Comparison of ENCODE assay signal across 26 cellular contexts in genomic region chr7:157152391-157152937, GRCh38. TPM values are rescaled to one million over a fixed set of nuclear protein-coding genes. Genes with fewer than 3 reads are reported as not detected.
DNase-seq lines count a peak whose midpoint lies in the region; ATAC-seq and TF ChIP-seq lines count a peak whose summit lies in the region.
"Had no signal": no experiment of that assay in that cellular context is flagged by ENCODE, and none has a peak within 500 bp of the region (broad histone marks: within the 10 kb centered on the region; RNA-seq: fewer than 3 reads in every experiment).

No MANE protein-coding gene starts in this region.

- no peak overlapping the region for H2BK12ac ChIP-seq in mesenchymal stem cell (ENCODE audit: low read length in 2 of 2)

- no peaks in the 10 kb centered on the region for H3K79me1 ChIP-seq in mesenchymal stem cell (replicated peaks; ENCODE audit: low read length, poor library complexity, severe bottlenecking)

- H3K14ac ChIP-seq in mesenchymal stem cell (ENCODE audit: low read length in 2 of 2) = no peak overlapping the region

- no peak for ATAC-seq in activated naive CD8-positive, alpha-beta T cell treated with anti-CD3 and anti-CD28 coated beads, Interleukin-2, amount 50 U/mL, for 24 hours
- ATAC-seq in activated T-helper 17 cell treated with anti-CD3 and anti-CD28 coated beads, Interleukin-2, amount 50 U/mL, for 72 hours (replicated peaks) = no peak
- ATAC-seq in foreskin keratinocyte (peak; percentile 67), GM21367 (IDR thresholded peaks at IDR 0.05; ENCODE audit: unreplicated experiment) (no peak), GM21786 (IDR thresholded peaks at IDR 0.05; ENCODE audit: unreplicated experiment) (no peak)
- ATAC-seq: activated T-cell treated with anti-CD3 and anti-CD28 coated beads, Interleukin-2, amount 50 U/mL, for 4 hours; Panc1; upper lobe of right lung had no signal

- H3K4me1 ChIP-seq in foreskin keratinocyte (peaks cover 6% of the 10 kb centered on the region), mesenchymal stem cell (ENCODE audit: control insufficient read depth, insufficient read depth, low read depth, low read length) (peaks cover 17% of the 10 kb centered on the region)

- no peak for DNase-seq in activated naive CD8-positive, alpha-beta T cell treated with anti-CD3 and anti-CD28 coated beads, Interleukin-2, amount 50 U/mL, for 24 hours
- DNase-seq in foreskin keratinocyte (peak; percentile 42 to 56), type B pancreatic cell (ENCODE audit: extremely low spot score, unreplicated experiment) (no peak), mesenchymal stem cell (no peak)
- DNase-seq: activated CD4-positive, alpha-beta T cell treated with anti-CD3 and anti-CD28 coated beads, Interleukin-2, amount 10 ng/mL, durations not matched to agents 24 days and 14 days; activated naive CD4-positive, alpha-beta T cell treated with Interleukin-2 at 50 U/mL for 16 hours; activated T-cell treated with anti-CD3 and anti-CD28 coated beads, Interleukin-2, amount 50 U/mL, for 4 hours; CD8-positive, alpha-beta memory T cell; dorsolateral prefrontal cortex; H7; Karpas-422; NCI-H1436 treated with DMSO at 0.1 percent for 48 hours; NCI-H345; small intestine; stimulated activated naive CD4-positive, alpha-beta T cell; SW 1271; T-helper 9 cell; upper lobe of right lung had no signal

- H2AFZ ChIP-seq in mesenchymal stem cell (ENCODE audit: low read depth, low read length) = no peak overlapping the region

- H2BK120ac ChIP-seq in mesenchymal stem cell (ENCODE audit: low read depth, low read length) = no peak overlapping the region

- WGBS in mesenchymal stem cell = 93% methylated on average over 9 of the region's 9 CpGs

- peaks cover 5% of the 10 kb centered on the region for H3K36me3 Mint-ChIP-seq in activated naive CD8-positive, alpha-beta T cell
- peaks cover 14% of the 10 kb centered on the region for H3K36me3 Mint-ChIP-seq in activated naive CD8-positive, alpha-beta T cell treated with anti-CD3 and anti-CD28 coated beads, Interleukin-2, amount 50 U/mL, for 24 hours (ENCODE audit: low read depth)
- peaks cover 46% of the 10 kb centered on the region for H3K36me3 Mint-ChIP-seq in activated T-helper 17 cell treated with anti-CD3 and anti-CD28 coated beads, Interleukin-2, amount 50 U/mL, for 72 hours (ENCODE audit: low read depth)
- peaks cover 9% of the 10 kb centered on the region for H3K36me3 Mint-ChIP-seq in type B pancreatic cell

- H3K4me2 ChIP-seq in mesenchymal stem cell (ENCODE audit: low read length, poor library complexity, severe bottlenecking) = no peak overlapping the region

- peaks cover 74% of the 10 kb centered on the region for H3K4me1 Mint-ChIP-seq in activated naive CD8-positive, alpha-beta T cell (ENCODE audit: low read depth)
- H3K4me1 Mint-ChIP-seq in activated naive CD8-positive, alpha-beta T cell treated with anti-CD3 and anti-CD28 coated beads, Interleukin-2, amount 50 U/mL, for 24 hours = peaks cover 67% of the 10 kb centered on the region
- H3K4me1 Mint-ChIP-seq in activated T-helper 17 cell treated with anti-CD3 and anti-CD28 coated beads, Interleukin-2, amount 50 U/mL, for 72 hours = peaks cover 20% of the 10 kb centered on the region
- H3K4me1 Mint-ChIP-seq in type B pancreatic cell (ENCODE audit: unreplicated experiment) = peaks cover 49% of the 10 kb centered on the region

- peak overlapping the region; percentile 5 for H3K27ac Mint-ChIP-seq in activated naive CD8-positive, alpha-beta T cell
- H3K27ac Mint-ChIP-seq in activated naive CD8-positive, alpha-beta T cell treated with anti-CD3 and anti-CD28 coated beads, Interleukin-2, amount 50 U/mL, for 24 hours = no peak overlapping the region
- peak overlapping the region; percentile 4 for H3K27ac Mint-ChIP-seq in activated T-helper 17 cell treated with anti-CD3 and anti-CD28 coated beads, Interleukin-2, amount 50 U/mL, for 72 hours
- peak overlapping the region; percentile 78 for H3K27ac Mint-ChIP-seq in type B pancreatic cell
- H3K27ac Mint-ChIP-seq: activated CD4-positive, alpha-beta T cell treated with anti-CD3 and anti-CD28 coated beads, Interleukin-2, amount 10 ng/mL, durations not matched to agents 24 days and 14 days; memory B cell had no signal

- no peak overlapping the region for H2BK15ac ChIP-seq in mesenchymal stem cell (ENCODE audit: low read depth, poor library complexity, severe bottlenecking)

- H3K4me3 Mint-ChIP-seq in activated naive CD8-positive, alpha-beta T cell = no peak overlapping the region
- H3K4me3 Mint-ChIP-seq in activated naive CD8-positive, alpha-beta T cell treated with anti-CD3 and anti-CD28 coated beads, Interleukin-2, amount 50 U/mL, for 24 hours = no peak overlapping the region
- H3K4me3 Mint-ChIP-seq in activated T-helper 17 cell treated with anti-CD3 and anti-CD28 coated beads, Interleukin-2, amount 50 U/mL, for 72 hours = no peak overlapping the region
- H3K4me3 Mint-ChIP-seq in type B pancreatic cell = no peak overlapping the region
- H3K4me3 Mint-ChIP-seq: activated CD4-positive, alpha-beta T cell treated with anti-CD3 and anti-CD28 coated beads, Interleukin-2, amount 10 ng/mL, durations not matched to agents 24 days and 14 days; activated T-cell treated with anti-CD3 and anti-CD28 coated beads, Interleukin-2, amount 50 U/mL, for 4 hours; brain; memory B cell had no signal

- no peaks in the 10 kb centered on the region for H3K9me3 Mint-ChIP-seq in activated naive CD8-positive, alpha-beta T cell (ENCODE audit: low read depth)
- H3K9me3 Mint-ChIP-seq in activated naive CD8-positive, alpha-beta T cell treated with anti-CD3 and anti-CD28 coated beads, Interleukin-2, amount 50 U/mL, for 24 hours = no peaks in the 10 kb centered on the region
- no peaks in the 10 kb centered on the region for H3K9me3 Mint-ChIP-seq in activated T-helper 17 cell treated with anti-CD3 and anti-CD28 coated beads, Interleukin-2, amount 50 U/mL, for 72 hours
- no peaks in the 10 kb centered on the region for H3K9me3 Mint-ChIP-seq in type B pancreatic cell
- H3K9me3 Mint-ChIP-seq: activated CD4-positive, alpha-beta T cell treated with anti-CD3 and anti-CD28 coated beads, Interleukin-2, amount 10 ng/mL, durations not matched to agents 24 days and 14 days; activated T-cell treated with anti-CD3 and anti-CD28 coated beads, Interleukin-2, amount 50 U/mL, for 4 hours; CD8-positive, alpha-beta memory T cell; memory B cell had no signal

- no peak overlapping the region for H4K91ac ChIP-seq in mesenchymal stem cell (ENCODE audit: low read length)

- H3K27ac ChIP-seq in foreskin keratinocyte = no peak overlapping the region
- H3K27ac ChIP-seq in mesenchymal stem cell (ENCODE audit: low read length, poor library complexity, severe bottlenecking) = no peak overlapping the region
- H3K27ac ChIP-seq: dorsolateral prefrontal cortex, HL-60, upper lobe of right lung had no signal

- no peak overlapping the region for H2BK5ac ChIP-seq in mesenchymal stem cell (ENCODE audit: low read depth, low read length, poor library complexity, severe bottlenecking)

- H3K27me3 ChIP-seq in foreskin keratinocyte = no peaks in the 10 kb centered on the region
- H3K27me3 ChIP-seq in mesenchymal stem cell (ENCODE audit: control insufficient read depth in 1 of 2, insufficient read depth in 1 of 2, low read length in 2 of 2) = no peaks in the 10 kb centered on the region
- H3K27me3 ChIP-seq: dorsolateral prefrontal cortex, upper lobe of right lung had no signal

- no peak overlapping the region for H3K23ac ChIP-seq in mesenchymal stem cell (ENCODE audit: low read length in 2 of 2)

- H2AK5ac ChIP-seq in mesenchymal stem cell (ENCODE audit: low read length, severe bottlenecking) = no peak overlapping the region

- H3K27me3 Mint-ChIP-seq in activated naive CD8-positive, alpha-beta T cell = no peaks in the 10 kb centered on the region
- H3K27me3 Mint-ChIP-seq in activated naive CD8-positive, alpha-beta T cell treated with anti-CD3 and anti-CD28 coated beads, Interleukin-2, amount 50 U/mL, for 24 hours = no peaks in the 10 kb centered on the region
- H3K27me3 Mint-ChIP-seq in activated T-helper 17 cell treated with anti-CD3 and anti-CD28 coated beads, Interleukin-2, amount 50 U/mL, for 72 hours = no peaks in the 10 kb centered on the region
- H3K27me3 Mint-ChIP-seq in type B pancreatic cell = no peaks in the 10 kb centered on the region
- H3K27me3 Mint-ChIP-seq: activated CD4-positive, alpha-beta T cell treated with anti-CD3 and anti-CD28 coated beads, Interleukin-2, amount 10 ng/mL, durations not matched to agents 24 days and 14 days; brain; CD8-positive, alpha-beta memory T cell; memory B cell had no signal

- H3K18ac ChIP-seq in mesenchymal stem cell (ENCODE audit: low read depth in 1 of 2, low read length in 2 of 2) = no peak overlapping the region

- TF ChIP-seq CTCF in foreskin keratinocyte (conservative IDR thresholded peaks at IDR 0.05) (no peak), type B pancreatic cell (conservative IDR thresholded peaks at IDR 0.05) (no peak)

- no peak overlapping the region for H3K4ac ChIP-seq in mesenchymal stem cell (ENCODE audit: low read depth in 1 of 2, low read length in 2 of 2)

- H3K9me3 ChIP-seq in mesenchymal stem cell (ENCODE audit: control insufficient read depth, low read length) = no peaks in the 10 kb centered on the region
- H3K9me3 ChIP-seq: upper lobe of right lung had no signal

- peaks cover 0 to 4% of the 10 kb centered on the region in 2 experiments for H3K36me3 ChIP-seq in mesenchymal stem cell (ENCODE audit: control insufficient read depth in 1 of 2, insufficient read depth in 2 of 2, low read depth in 1 of 2, low read length in 2 of 2)
- H3K36me3 ChIP-seq: upper lobe of right lung had no signal

- H3K9ac ChIP-seq in mesenchymal stem cell (ENCODE audit: low read length) = no peak overlapping the region

- H4K8ac ChIP-seq in mesenchymal stem cell (ENCODE audit: low read length) = no peak overlapping the region

- no peak overlapping the region for H3K4me3 ChIP-seq in mesenchymal stem cell (ENCODE audit: insufficient read depth in 1 of 2, low read depth in 1 of 2, low read length in 2 of 2)
- H3K4me3 ChIP-seq: dorsolateral prefrontal cortex, upper lobe of right lung had no signal

RNA-seq across cellular contexts. Expression of gene UBE3C, which starts 13.7 kb away (rescaled TPM):
- total RNA-seq in activated T-helper 17 cell treated with anti-CD3 and anti-CD28 coated beads, Interleukin-2, amount 50 U/mL, for 72 hours = 10 to 100 TPM; 58.8 to 75.9 TPM
- total RNA-seq in foreskin keratinocyte (94.4 and 100 TPM in 2 replicates), type B pancreatic cell (ENCODE audit: low replicate concordance) (51.6 and 59.3 TPM in 2 replicates)
- 30.4 and 34.6 TPM in 2 replicates for polyA plus RNA-seq in foreskin keratinocyte
- polyA plus RNA-seq in mesenchymal stem cell (2013, experiment 1 of 2) = 37.0 TPM
- polyA plus RNA-seq in mesenchymal stem cell (2013, experiment 2 of 2) = 38.1 TPM

Comparison
In these comparisons a context has a peak if more than half of its experiments do, and no peak if none do; other contexts are left out.
1. DNase-seq: peak in foreskin keratinocyte (2 of 2); none in activated naive CD8-positive, alpha-beta T cell treated with anti-CD3 and anti-CD28 coated beads, Interleukin-2, amount 50 U/mL, for 24 hours (single experiment), type B pancreatic cell (single experiment) and mesenchymal stem cell (single experiment).